In the genomic region with DNA sequence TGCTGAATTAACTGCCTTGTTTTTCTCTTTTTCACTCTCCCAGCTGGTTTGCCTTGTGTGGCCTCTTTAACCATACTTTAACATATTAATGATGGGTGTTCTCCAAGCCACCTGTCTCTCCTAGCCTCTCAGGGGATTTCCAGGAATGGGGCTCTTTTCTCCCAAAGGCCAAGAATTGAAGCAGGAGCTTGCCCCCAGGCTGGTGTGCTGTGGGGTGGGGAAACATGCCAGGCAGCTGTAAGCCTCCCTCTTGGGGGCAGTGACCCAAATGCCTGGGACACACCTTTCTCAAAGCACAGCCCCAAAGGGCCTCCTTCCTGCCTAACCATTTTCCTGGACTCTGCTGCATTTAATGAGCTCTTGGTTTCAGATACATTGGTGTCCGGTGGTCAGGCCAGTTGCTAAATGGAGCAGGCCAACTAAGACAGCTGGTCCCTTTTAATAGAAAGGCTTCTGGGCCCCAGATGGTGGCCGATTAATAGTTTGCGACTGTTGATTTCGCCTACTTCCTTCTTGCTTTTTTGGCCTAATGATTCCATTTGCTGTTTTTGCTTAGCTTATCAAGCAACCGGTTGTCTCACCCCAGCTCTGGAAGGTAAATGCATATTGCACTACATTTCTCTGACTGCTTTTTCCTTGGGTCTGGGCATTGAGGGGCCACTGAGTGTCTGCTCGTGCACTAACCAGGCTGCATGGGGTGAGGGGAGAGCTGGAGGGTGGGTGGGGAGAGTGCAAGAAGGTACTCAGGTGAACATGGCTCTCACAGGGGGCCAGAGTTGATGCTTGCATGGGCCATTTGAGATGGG, we compare ENCODE assay signal across 2 cellular contexts.
TF ChIP-seq lines count a peak whose summit lies in the region.

No MANE protein-coding gene starts in this region.

TF ChIP-seq in liver, 16 proteins besides CTCF, POLR2A, EP300 and RAD21:
- no peak for TF ChIP-seq FOXA1 (IDR thresholded peaks at IDR 0.05)
- no peak for TF ChIP-seq EGR1 (IDR thresholded peaks at IDR 0.05; ENCODE audit: low read depth in 2 of 2)
- TF ChIP-seq JUND (IDR thresholded peaks at IDR 0.05), result no peak
- no peak for TF ChIP-seq SP1 (IDR thresholded peaks at IDR 0.05)
- TF ChIP-seq, protein P1, sequence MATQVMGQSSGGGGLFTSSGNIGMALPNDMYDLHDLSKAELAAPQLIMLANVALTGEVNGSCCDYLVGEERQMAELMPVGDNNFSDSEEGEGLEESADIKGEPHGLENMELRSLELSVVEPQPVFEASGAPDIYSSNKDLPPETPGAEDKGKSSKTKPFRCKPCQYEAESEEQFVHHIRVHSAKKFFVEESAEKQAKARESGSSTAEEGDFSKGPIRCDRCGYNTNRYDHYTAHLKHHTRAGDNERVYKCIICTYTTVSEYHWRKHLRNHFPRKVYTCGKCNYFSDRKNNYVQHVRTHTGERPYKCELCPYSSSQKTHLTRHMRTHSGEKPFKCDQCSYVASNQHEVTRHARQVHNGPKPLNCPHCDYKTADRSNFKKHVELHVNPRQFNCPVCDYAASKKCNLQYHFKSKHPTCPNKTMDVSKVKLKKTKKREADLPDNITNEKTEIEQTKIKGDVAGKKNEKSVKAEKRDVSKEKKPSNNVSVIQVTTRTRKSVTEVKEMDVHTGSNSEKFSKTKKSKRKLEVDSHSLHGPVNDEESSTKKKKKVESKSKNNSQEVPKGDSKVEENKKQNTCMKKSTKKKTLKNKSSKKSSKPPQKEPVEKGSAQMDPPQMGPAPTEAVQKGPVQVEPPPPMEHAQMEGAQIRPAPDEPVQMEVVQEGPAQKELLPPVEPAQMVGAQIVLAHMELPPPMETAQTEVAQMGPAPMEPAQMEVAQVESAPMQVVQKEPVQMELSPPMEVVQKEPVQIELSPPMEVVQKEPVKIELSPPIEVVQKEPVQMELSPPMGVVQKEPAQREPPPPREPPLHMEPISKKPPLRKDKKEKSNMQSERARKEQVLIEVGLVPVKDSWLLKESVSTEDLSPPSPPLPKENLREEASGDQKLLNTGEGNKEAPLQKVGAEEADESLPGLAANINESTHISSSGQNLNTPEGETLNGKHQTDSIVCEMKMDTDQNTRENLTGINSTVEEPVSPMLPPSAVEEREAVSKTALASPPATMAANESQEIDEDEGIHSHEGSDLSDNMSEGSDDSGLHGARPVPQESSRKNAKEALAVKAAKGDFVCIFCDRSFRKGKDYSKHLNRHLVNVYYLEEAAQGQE (IDR thresholded peaks at IDR 0.05), result no peak

TF ChIP-seq in HepG2, 621 proteins besides CTCF, POLR2A, EP300 and RAD21:
- TF ChIP-seq SAFB2 (CRISPR knock-in tag; IDR thresholded peaks at IDR 0.05; ENCODE audit: borderline replicate concordance, low read depth) (no peak), ZNF572 (CRISPR knock-in tag; IDR thresholded peaks at IDR 0.05) (no peak), ZNF678 (CRISPR knock-in tag; IDR thresholded peaks at IDR 0.05) (no peak), RFXAP (CRISPR knock-in tag; IDR thresholded peaks at IDR 0.05; ENCODE audit: borderline replicate concordance) (no peak), KDM6A (CRISPR knock-in tag; IDR thresholded peaks at IDR 0.05; ENCODE audit: low read depth) (no peak), ZBTB38 (CRISPR knock-in tag; IDR thresholded peaks at IDR 0.05) (no peak), SNAI1 (CRISPR knock-in tag; IDR thresholded peaks at IDR 0.05; ENCODE audit: borderline replicate concordance) (no peak), RBM39 (IDR thresholded peaks at IDR 0.05; ENCODE audit: low read depth, low read length, poor library complexity, severe bottlenecking) (no peak)
- TF ChIP-seq, protein P2, sequence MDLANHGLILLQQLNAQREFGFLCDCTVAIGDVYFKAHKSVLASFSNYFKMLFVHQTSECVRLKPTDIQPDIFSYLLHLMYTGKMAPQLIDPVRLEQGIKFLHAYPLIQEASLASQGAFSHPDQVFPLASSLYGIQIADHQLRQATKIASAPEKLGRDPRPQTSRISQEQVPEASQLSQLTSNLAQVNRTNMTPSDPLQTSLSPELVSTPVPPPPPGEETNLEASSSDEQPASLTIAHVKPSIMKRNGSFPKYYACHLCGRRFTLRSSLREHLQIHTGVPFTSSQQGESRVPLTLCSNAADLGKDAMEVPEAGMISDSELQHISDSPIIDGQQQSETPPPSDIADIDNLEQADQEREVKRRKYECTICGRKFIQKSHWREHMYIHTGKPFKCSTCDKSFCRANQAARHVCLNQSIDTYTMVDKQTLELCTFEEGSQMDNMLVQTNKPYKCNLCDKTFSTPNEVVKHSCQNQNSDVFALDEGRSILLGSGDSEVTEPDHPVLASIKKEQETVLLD (CRISPR knock-in tag; IDR thresholded peaks at IDR 0.05; ENCODE audit: low read depth), result no peak
- TF ChIP-seq, protein P3, sequence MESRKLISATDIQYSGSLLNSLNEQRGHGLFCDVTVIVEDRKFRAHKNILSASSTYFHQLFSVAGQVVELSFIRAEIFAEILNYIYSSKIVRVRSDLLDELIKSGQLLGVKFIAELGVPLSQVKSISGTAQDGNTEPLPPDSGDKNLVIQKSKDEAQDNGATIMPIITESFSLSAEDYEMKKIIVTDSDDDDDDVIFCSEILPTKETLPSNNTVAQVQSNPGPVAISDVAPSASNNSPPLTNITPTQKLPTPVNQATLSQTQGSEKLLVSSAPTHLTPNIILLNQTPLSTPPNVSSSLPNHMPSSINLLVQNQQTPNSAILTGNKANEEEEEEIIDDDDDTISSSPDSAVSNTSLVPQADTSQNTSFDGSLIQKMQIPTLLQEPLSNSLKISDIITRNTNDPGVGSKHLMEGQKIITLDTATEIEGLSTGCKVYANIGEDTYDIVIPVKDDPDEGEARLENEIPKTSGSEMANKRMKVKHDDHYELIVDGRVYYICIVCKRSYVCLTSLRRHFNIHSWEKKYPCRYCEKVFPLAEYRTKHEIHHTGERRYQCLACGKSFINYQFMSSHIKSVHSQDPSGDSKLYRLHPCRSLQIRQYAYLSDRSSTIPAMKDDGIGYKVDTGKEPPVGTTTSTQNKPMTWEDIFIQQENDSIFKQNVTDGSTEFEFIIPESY (CRISPR knock-in tag; IDR thresholded peaks at IDR 0.05), result no peak
- TF ChIP-seq, protein P4, sequence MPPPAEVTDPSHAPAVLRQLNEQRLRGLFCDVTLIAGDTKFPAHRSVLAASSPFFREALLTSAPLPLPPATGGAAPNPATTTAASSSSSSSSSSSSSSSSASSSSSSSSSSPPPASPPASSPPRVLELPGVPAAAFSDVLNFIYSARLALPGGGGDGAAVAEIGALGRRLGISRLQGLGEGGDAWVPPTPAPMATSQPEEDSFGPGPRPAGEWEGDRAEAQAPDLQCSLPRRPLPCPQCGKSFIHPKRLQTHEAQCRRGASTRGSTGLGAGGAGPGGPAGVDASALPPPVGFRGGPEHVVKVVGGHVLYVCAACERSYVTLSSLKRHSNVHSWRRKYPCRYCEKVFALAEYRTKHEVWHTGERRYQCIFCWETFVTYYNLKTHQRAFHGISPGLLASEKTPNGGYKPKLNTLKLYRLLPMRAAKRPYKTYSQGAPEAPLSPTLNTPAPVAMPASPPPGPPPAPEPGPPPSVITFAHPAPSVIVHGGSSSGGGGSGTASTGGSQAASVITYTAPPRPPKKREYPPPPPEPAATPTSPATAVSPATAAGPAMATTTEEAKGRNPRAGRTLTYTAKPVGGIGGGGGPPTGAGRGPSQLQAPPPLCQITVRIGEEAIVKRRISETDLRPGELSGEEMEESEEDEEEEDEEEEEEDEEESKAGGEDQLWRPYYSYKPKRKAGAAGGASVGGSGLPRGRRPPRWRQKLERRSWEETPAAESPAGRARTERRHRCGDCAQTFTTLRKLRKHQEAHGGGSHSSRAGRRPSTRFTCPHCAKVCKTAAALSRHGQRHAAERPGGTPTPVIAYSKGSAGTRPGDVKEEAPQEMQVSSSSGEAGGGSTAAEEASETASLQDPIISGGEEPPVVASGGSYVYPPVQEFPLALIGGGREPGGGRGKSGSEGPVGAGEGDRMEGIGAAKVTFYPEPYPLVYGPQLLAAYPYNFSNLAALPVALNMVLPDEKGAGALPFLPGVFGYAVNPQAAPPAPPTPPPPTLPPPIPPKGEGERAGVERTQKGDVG (CRISPR knock-in tag; IDR thresholded peaks at IDR 0.05; ENCODE audit: borderline replicate concordance), result no peak
